In genomic region chr3:151969026-151969658, GRCh38 we compare ENCODE assay signal across 14 cellular contexts.
"Had no signal": no experiment of that assay in that cellular context is flagged by ENCODE, and none has a peak within 500 bp of the region (broad histone marks: within the 10 kb centered on the region; RNA-seq: fewer than 3 reads in every experiment).

No MANE protein-coding gene starts in this region.

- H3K9me3 Mint-ChIP-seq: activated CD4-positive, alpha-beta memory T cell treated with anti-CD3 and anti-CD28 coated beads, Interleukin-2, amount 10 ng/mL, durations not matched to agents 7 days and 5 days; activated naive CD8-positive, alpha-beta T cell treated with anti-CD3 and anti-CD28 coated beads for 36 hours; activated T-cell treated with anti-CD3 and anti-CD28 coated beads, Interleukin-2, amount 50 U/mL, for 72 hours; T-helper 2 cell treated with Interferon-gamma antibody and Interleukin-4, amounts not matched to agents 5 μg/mL and 100 μg/mL, for 36 hours had no signal

- H3K4me1 Mint-ChIP-seq: activated CD4-positive, alpha-beta memory T cell treated with anti-CD3 and anti-CD28 coated beads, Interleukin-2, amount 10 ng/mL, durations not matched to agents 7 days and 5 days; activated naive CD8-positive, alpha-beta T cell treated with anti-CD3 and anti-CD28 coated beads for 36 hours had no signal

- H3K27me3 Mint-ChIP-seq: activated CD4-positive, alpha-beta memory T cell treated with anti-CD3 and anti-CD28 coated beads, Interleukin-2, amount 10 ng/mL, durations not matched to agents 7 days and 5 days; activated naive CD8-positive, alpha-beta T cell treated with anti-CD3 and anti-CD28 coated beads for 36 hours had no signal

- H3K4me3 Mint-ChIP-seq: activated CD4-positive, alpha-beta memory T cell treated with anti-CD3 and anti-CD28 coated beads, Interleukin-2, amount 10 ng/mL, durations not matched to agents 7 days and 5 days; activated naive CD8-positive, alpha-beta T cell treated with anti-CD3 and anti-CD28 coated beads for 36 hours; activated T-cell treated with anti-CD3 and anti-CD28 coated beads, Interleukin-2, amount 50 U/mL, for 72 hours; T-helper 2 cell treated with Interferon-gamma antibody and Interleukin-4, amounts not matched to agents 5 μg/mL and 100 μg/mL, for 36 hours had no signal

- H3K27ac Mint-ChIP-seq: activated CD4-positive, alpha-beta memory T cell treated with anti-CD3 and anti-CD28 coated beads, Interleukin-2, amount 10 ng/mL, durations not matched to agents 7 days and 5 days; activated naive CD8-positive, alpha-beta T cell treated with anti-CD3 and anti-CD28 coated beads for 36 hours; activated T-cell treated with anti-CD3 and anti-CD28 coated beads, Interleukin-2, amount 50 U/mL, for 72 hours; T-helper 2 cell treated with Interferon-gamma antibody and Interleukin-4, amounts not matched to agents 5 μg/mL and 100 μg/mL, for 36 hours had no signal

- DNase-seq: activated CD4-positive, alpha-beta memory T cell treated with anti-CD3 and anti-CD28 coated beads, Interleukin-2, amount 10 ng/mL, durations not matched to agents 7 days and 5 days; activated CD4-positive, alpha-beta T cell treated with anti-CD3 and anti-CD28 coated beads for 1 hour; activated gamma-delta T cell treated with Interleukin-2 at 50 U/mL for 16 hours; activated naive CD8-positive, alpha-beta T cell treated with anti-CD3 and anti-CD28 coated beads for 36 hours; activated T-cell treated with anti-CD3 and anti-CD28 coated beads, Interleukin-2, amount 50 U/mL, for 72 hours; brain microvascular endothelial cell; islet precursor cell; midbrain; retina; tibial artery; uterus had no signal

- H3K4me3 ChIP-seq: smooth muscle cell, tibial artery, uterus had no signal

- H3K27ac ChIP-seq: brain microvascular endothelial cell, parathyroid adenoma, tibial artery, uterus had no signal

- H3K36me3 Mint-ChIP-seq: activated naive CD8-positive, alpha-beta T cell treated with anti-CD3 and anti-CD28 coated beads for 36 hours had no signal

- H3K27me3 ChIP-seq: brain microvascular endothelial cell, tibial artery, uterus had no signal
